In the genomic region with DNA sequence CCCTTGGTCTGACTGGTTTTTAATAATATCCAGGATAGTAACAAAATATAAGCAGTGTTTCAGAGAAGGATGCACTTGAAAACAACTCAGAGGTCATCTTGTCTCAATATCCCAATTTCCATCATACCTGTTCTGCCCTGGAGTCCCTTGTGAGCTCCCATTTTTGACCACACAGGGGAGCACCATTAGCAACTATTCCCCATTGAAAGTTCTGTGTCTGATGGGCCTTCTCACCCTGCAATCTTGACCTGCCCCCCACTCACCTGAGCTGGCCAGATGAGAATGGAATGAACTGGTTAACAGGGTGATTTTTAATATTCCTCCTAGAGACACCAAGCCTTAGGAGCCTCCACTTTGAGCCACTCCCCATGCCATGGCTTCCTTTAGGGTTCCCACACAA, we compare ENCODE assay signal across 1 cellular context.
TF ChIP-seq lines count a peak whose summit lies in the region.

No MANE protein-coding gene starts in this region.

TF ChIP-seq in H1, 55 proteins besides CTCF, POLR2A, EP300 and RAD21:
- TF ChIP-seq TEAD4 (IDR thresholded peaks at IDR 0.05; ENCODE audit: low read depth, low read length) (no peak), HDAC6 (IDR thresholded peaks at IDR 0.05; ENCODE audit: low read depth, low read length) (no peak), CHD1 (IDR thresholded peaks at IDR 0.05; ENCODE audit: low read depth, low read length) (no peak), TCF12 (IDR thresholded peaks at IDR 0.05; ENCODE audit: low read depth, low read length) (no peak), HDAC2 (IDR thresholded peaks at IDR 0.05; ENCODE audit: borderline replicate concordance in 1 of 2, low read depth in 2 of 2, low read length in 2 of 2) (no peak)
- TF ChIP-seq, protein P1, sequence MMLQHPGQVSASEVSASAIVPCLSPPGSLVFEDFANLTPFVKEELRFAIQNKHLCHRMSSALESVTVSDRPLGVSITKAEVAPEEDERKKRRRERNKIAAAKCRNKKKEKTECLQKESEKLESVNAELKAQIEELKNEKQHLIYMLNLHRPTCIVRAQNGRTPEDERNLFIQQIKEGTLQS (IDR thresholded peaks at IDR 0.05; ENCODE audit: insufficient read depth, low read depth, low read length): no peak
